8 cellular contexts compared by ENCODE assay signal in genomic region chr20:38473353-38473795, GRCh38. TPM values are rescaled to one million over a fixed set of nuclear protein-coding genes. Genes with fewer than 3 reads are reported as not detected.
DNase-seq lines count a peak whose midpoint lies in the region; ATAC-seq lines count a peak whose summit lies in the region.

No MANE protein-coding gene starts in this region.

- peak overlapping the region; percentile 87 for H3K4me3 Mint-ChIP-seq in activated T-cell treated with anti-CD3 and anti-CD28 coated beads, Interleukin-2, amount 50 U/mL, for 24 hours
- peak overlapping the region; percentile 79 to 92 (median 86) for H3K4me3 Mint-ChIP-seq in naive thymus-derived CD8-positive, alpha-beta T cell

- no peaks in the 10 kb centered on the region for H3K27me3 Mint-ChIP-seq in activated T-cell treated with anti-CD3 and anti-CD28 coated beads, Interleukin-2, amount 50 U/mL, for 24 hours
- no peaks in the 10 kb centered on the region for H3K27me3 Mint-ChIP-seq in naive thymus-derived CD8-positive, alpha-beta T cell

- no peaks in the 10 kb centered on the region for H3K9me3 Mint-ChIP-seq in activated T-cell treated with anti-CD3 and anti-CD28 coated beads, Interleukin-2, amount 50 U/mL, for 24 hours
- H3K9me3 Mint-ChIP-seq in naive thymus-derived CD8-positive, alpha-beta T cell: peaks cover 0 to 1% (median 0%) of the 10 kb centered on the region in 9 donors

- no peaks in the 10 kb centered on the region for H3K9me3 ChIP-seq in NT2/D1 (ENCODE audit: insufficient read depth, low read length)
- no peaks in the 10 kb centered on the region for H3K9me3 ChIP-seq in effector memory CD4-positive, alpha-beta T cell (ENCODE audit: control insufficient read depth, low read length)

- ATAC-seq in naive thymus-derived CD8-positive, alpha-beta T cell: no peak
- ATAC-seq in HG02870 (IDR thresholded peaks at IDR 0.05; ENCODE audit: unreplicated experiment) (no peak), GM19397 (IDR thresholded peaks at IDR 0.05; ENCODE audit: unreplicated experiment) (no peak)

- DNase-seq in activated T-cell treated with anti-CD3 and anti-CD28 coated beads, Interleukin-2, amount 50 U/mL, for 24 hours: no peak
- no peak for DNase-seq in activated T-cell treated with anti-CD3 and anti-CD28 coated beads, Interleukin-2, amount 50 U/mL, for 1 hour
- DNase-seq in NT2/D1 (ENCODE audit: low read depth, low spot score): no peak
- no peak for DNase-seq in effector memory CD4-positive, alpha-beta T cell
- no peak for DNase-seq in naive thymus-derived CD8-positive, alpha-beta T cell
- no peak for DNase-seq in inferior parietal cortex (ENCODE audit: extremely low spot score)

- H3K36me3 Mint-ChIP-seq in activated T-cell treated with anti-CD3 and anti-CD28 coated beads, Interleukin-2, amount 50 U/mL, for 24 hours (ENCODE audit: low read depth): peaks cover 16% of the 10 kb centered on the region
- peaks cover 0 to 10% (median 1%) of the 10 kb centered on the region in 3 donors for H3K36me3 Mint-ChIP-seq in naive thymus-derived CD8-positive, alpha-beta T cell

- H3K4me3 ChIP-seq in NT2/D1 (ENCODE audit: insufficient read length, low read depth): peak overlapping the region; percentile 68
- peak overlapping the region; percentile 71 for H3K4me3 ChIP-seq in effector memory CD4-positive, alpha-beta T cell (ENCODE audit: insufficient read depth, low read depth, low read length, poor library complexity, severe bottlenecking)

- peaks cover 3% of the 10 kb centered on the region for H3K4me1 ChIP-seq in NT2/D1 (ENCODE audit: insufficient read depth, insufficient read length)
- H3K4me1 ChIP-seq in effector memory CD4-positive, alpha-beta T cell (ENCODE audit: control insufficient read depth, insufficient read depth, low read length, poor library complexity, severe bottlenecking): peaks cover 4% of the 10 kb centered on the region

- peaks cover 20% of the 10 kb centered on the region for H3K36me3 ChIP-seq in NT2/D1 (ENCODE audit: insufficient read depth, insufficient read length, low read length)
- no peaks in the 10 kb centered on the region for H3K36me3 ChIP-seq in effector memory CD4-positive, alpha-beta T cell (ENCODE audit: control insufficient read depth, insufficient read depth, low read length)

- H3K27me3 ChIP-seq in NT2/D1 (ENCODE audit: insufficient read depth, insufficient read length): no peaks in the 10 kb centered on the region
- H3K27me3 ChIP-seq in effector memory CD4-positive, alpha-beta T cell (replicated peaks; ENCODE audit: control insufficient read depth, insufficient read depth, low read length, poor library complexity, severe bottlenecking): no peaks in the 10 kb centered on the region

- POLR2A ChIA-PET in naive thymus-derived CD8-positive, alpha-beta T cell (lab: Charles Lee): interaction anchor here (0.5 to 4.4 kb wide), 7 partner anchors 9 to 441 kb away, joined by 3 to 65 read pairs (median 5); partner anchors contain the start of genes ACTR5, PPP1R16B, SNHG17 and TTI1

- peak overlapping the region; percentile 85 for H3K27ac Mint-ChIP-seq in activated T-cell treated with anti-CD3 and anti-CD28 coated beads, Interleukin-2, amount 50 U/mL, for 24 hours
- H3K27ac Mint-ChIP-seq in naive thymus-derived CD8-positive, alpha-beta T cell: peak overlapping the region; percentile 69 to 92 (median 85)

- peak overlapping the region; percentile 91 for H3K9ac ChIP-seq in NT2/D1 (ENCODE audit: insufficient read length, low read depth)

- H3K27ac ChIP-seq in effector memory CD4-positive, alpha-beta T cell (ENCODE audit: insufficient read depth, low read length, poor library complexity, severe bottlenecking): peak overlapping the region; percentile 81

- peaks cover 53% of the 10 kb centered on the region for H3K4me1 Mint-ChIP-seq in activated T-cell treated with anti-CD3 and anti-CD28 coated beads, Interleukin-2, amount 50 U/mL, for 24 hours (ENCODE audit: low read depth)
- H3K4me1 Mint-ChIP-seq in naive thymus-derived CD8-positive, alpha-beta T cell: peaks cover 22 to 59% (median 54%) of the 10 kb centered on the region in 4 donors

RNA-seq across cellular contexts. Expression of gene RALGAPB, which starts 0.7 kb away (rescaled TPM):
- total RNA-seq in naive thymus-derived CD8-positive, alpha-beta T cell: 10 to 100 TPM; 49.7 to 56.2 TPM
- polyA plus RNA-seq in naive thymus-derived CD8-positive, alpha-beta T cell: 10 to 100 TPM in 1 of 3 donors, 1 to 10 TPM in 2; 8.8 to 13.8 (median 9.3) TPM

RNA-seq across cellular contexts. Expression of gene SNHG17, which starts 38.2 kb away (rescaled TPM):
- total RNA-seq in naive thymus-derived CD8-positive, alpha-beta T cell: 10 to 100 TPM; 75.3 to 78.2 TPM
- 100 to 1,000 TPM in 1 of 3 donors, 10 to 100 TPM in 2; 33.8 to 127 (median 57.0) TPM for polyA plus RNA-seq in naive thymus-derived CD8-positive, alpha-beta T cell
